ENCODE assay signal across 2 cellular contexts in the genomic region with DNA sequence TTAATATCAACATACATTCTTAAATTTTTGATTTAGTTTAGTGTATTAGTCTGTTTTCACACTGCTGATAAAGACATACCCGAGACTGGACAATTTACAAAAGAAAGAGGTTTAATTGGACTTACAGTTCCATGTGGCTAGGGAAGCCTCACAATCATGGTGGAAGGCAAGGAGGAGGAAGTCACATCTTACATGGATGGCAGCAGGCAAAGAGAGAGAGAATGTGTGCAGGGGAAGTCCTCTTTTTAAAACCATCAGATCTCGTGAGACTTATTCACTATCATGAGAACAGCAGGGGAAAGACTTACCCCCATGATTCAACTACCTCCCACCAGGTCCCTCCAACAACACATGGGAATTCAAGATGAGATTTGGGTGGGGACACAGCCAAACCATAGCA. TPM values are rescaled to one million over a fixed set of nuclear protein-coding genes. Genes with fewer than 3 reads are reported as not detected.
"Had no signal": no experiment of that assay in that cellular context is flagged by ENCODE, and none has a peak within 500 bp of the region (broad histone marks: within the 10 kb centered on the region; RNA-seq: fewer than 3 reads in every experiment).

No MANE protein-coding gene starts in this region.

RNA-seq across cellular contexts. Expression of a gene that starts 56.5 kb away (rescaled TPM):
- total RNA-seq: osteocyte had no signal
- polyA plus RNA-seq: naive thymus-derived CD4-positive, alpha-beta T cell had no signal
